Comparison of ENCODE assay signal across 31 cellular contexts in the genomic region with DNA sequence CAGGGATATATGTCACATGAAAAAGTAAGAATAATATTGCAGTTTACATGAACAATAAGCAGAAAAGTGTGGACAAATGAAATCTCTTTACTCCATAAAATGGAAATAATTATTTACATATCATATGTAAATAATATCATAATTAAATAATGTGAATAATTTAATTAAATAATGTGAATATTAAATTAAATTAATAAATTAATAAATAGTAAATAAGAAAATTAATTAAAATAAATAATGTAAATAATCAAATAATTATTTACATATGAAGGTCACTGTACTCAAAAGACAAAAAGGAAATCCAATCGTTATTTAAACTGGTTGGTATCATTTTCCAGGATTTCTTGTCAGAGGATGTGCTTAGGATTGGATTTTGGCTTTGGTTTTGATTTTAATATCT.
"Had no signal": no experiment of that assay in that cellular context is flagged by ENCODE, and none has a peak within 500 bp of the region (broad histone marks: within the 10 kb centered on the region; RNA-seq: fewer than 3 reads in every experiment).

No MANE protein-coding gene starts in this region.

- DNase-seq: activated B cell treated with CpG ODN at 0.5 μM for 24 hours; activated CD4-positive, alpha-beta memory T cell treated with anti-CD3 and anti-CD28 coated beads for 36 hours; activated CD4-positive, alpha-beta T cell treated with anti-CD3 and anti-CD28 coated beads for 36 hours; activated CD4-positive, alpha-beta T cell treated with anti-CD3 and anti-CD28 coated beads, Interleukin-2, amount 10 ng/mL, durations not matched to agents 24 days and 14 days; activated CD8-positive, alpha-beta memory T cell treated with anti-CD3 and anti-CD28 coated beads, Interleukin-2, amount 10 ng/mL, durations not matched to agents 7 days and 5 days; activated CD8-positive, alpha-beta memory T cell treated with anti-CD3 and anti-CD28 coated beads, Interleukin-2, amount 50 U/mL, for 4 hours; activated CD8-positive, alpha-beta T cell treated with anti-CD3 and anti-CD28 coated beads, Interleukin-2, amount 10 ng/mL, durations not matched to agents 7 days and 5 days; activated gamma-delta T cell; activated naive CD4-positive, alpha-beta T cell; activated naive CD4-positive, alpha-beta T cell treated with anti-CD3 and anti-CD28 coated beads, Interleukin-2, amount 10 ng/mL, durations not matched to agents 7 days and 5 days; activated naive CD8-positive, alpha-beta T cell treated with anti-CD3 and anti-CD28 coated beads, Interleukin-2, amount 10 ng/mL, durations not matched to agents 7 days and 5 days; activated T-cell treated with anti-CD3 and anti-CD28 coated beads, Interleukin-2, amount 50 U/mL, for 1 hour; activated T-cell treated with anti-CD3 and anti-CD28 coated beads, Interleukin-2, amount 50 U/mL, for 48 hours; amniotic stem cell; anterior cingulate cortex; brain microvascular endothelial cell; caudate nucleus; colonic mucosa; effector memory CD4-positive, alpha-beta T cell; endodermal cell; erythroblast; foreskin keratinocyte; heart right ventricle; T-helper 2 cell had no signal

- H3K27ac ChIP-seq: brain microvascular endothelial cell, colonic mucosa, esophagus muscularis mucosa, foreskin keratinocyte, gastroesophageal sphincter, heart right ventricle, VCaP had no signal

- FAIRE-seq: astrocyte, bronchial epithelial cell had no signal

- H3K36me3 ChIP-seq: brain microvascular endothelial cell, colonic mucosa, esophagus muscularis mucosa, gastroesophageal sphincter, heart right ventricle had no signal

- ATAC-seq: activated CD4-positive, alpha-beta T cell treated with anti-CD3 and anti-CD28 coated beads for 36 hours; activated CD4-positive, CD25-positive, alpha-beta regulatory T cell treated with anti-CD3 and anti-CD28 coated beads, Interleukin-2, amount 50 U/mL, for 24 hours; activated CD8-positive, alpha-beta memory T cell treated with anti-CD3 and anti-CD28 coated beads, Interleukin-2, amount 10 ng/mL, durations not matched to agents 7 days and 5 days; activated CD8-positive, alpha-beta T cell treated with anti-CD3 and anti-CD28 coated beads, Interleukin-2, amount 10 ng/mL, durations not matched to agents 7 days and 5 days; activated naive CD4-positive, alpha-beta T cell treated with anti-CD3 and anti-CD28 coated beads, Interleukin-2, amount 50 U/mL, for 72 hours; foreskin keratinocyte; gastroesophageal sphincter; heart right ventricle had no signal

- H3K4me3 ChIP-seq: colonic mucosa, esophagus muscularis mucosa, gastroesophageal sphincter, heart right ventricle had no signal

- H3K4me1 ChIP-seq: colonic mucosa, esophagus muscularis mucosa, foreskin keratinocyte, gastroesophageal sphincter had no signal

- H3K9me3 ChIP-seq: colonic mucosa, esophagus muscularis mucosa, gastroesophageal sphincter, heart right ventricle had no signal

- H3K27me3 ChIP-seq: brain microvascular endothelial cell, colonic mucosa, esophagus muscularis mucosa, gastroesophageal sphincter, heart right ventricle had no signal
